Comparison of ENCODE assay signal across 12 cellular contexts in the genomic region with DNA sequence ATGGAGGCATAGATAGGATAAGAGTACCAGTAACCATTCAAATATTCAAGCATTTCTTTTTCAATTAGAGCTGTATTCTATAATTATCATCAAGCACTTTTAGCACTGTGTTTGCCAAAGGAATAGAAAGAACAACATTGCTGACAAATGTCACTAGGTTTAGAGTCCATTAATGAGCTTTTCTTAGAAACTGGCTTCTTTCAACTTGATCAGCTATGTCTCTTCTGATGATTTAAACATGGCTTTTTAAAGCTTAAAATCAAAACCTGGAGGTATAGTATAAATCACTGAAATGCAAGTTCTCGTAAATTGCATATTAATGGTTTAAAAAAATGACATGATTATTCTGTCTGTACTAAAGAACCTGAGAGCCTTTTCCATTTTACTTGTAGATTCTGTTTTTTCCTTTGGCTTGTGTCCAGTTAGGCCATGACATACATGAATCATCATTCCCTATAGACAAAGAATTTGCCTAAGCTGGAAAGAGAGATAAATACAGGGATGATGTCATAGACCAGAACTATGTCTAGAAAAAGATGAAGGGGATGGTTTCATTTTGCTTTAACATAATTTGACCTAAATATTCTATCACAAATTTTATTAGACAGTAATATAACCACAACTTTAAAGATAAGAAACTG.
A peak's percentile ranks its signal among the peaks of the same experiment; 100 is the strongest.
DNase-seq lines count a peak whose midpoint lies in the region; ATAC-seq, FAIRE-seq and TF ChIP-seq lines count a peak whose summit lies in the region.
"Had no signal": no experiment of that assay in that cellular context is flagged by ENCODE, and none has a peak within 500 bp of the region (broad histone marks: within the 10 kb centered on the region; RNA-seq: fewer than 3 reads in every experiment).

No MANE protein-coding gene starts in this region.

- FAIRE-seq in pancreas (lab: Jason Lieb, UNC) = no peak

- H3K4me1 Mint-ChIP-seq in HFFc6 (ENCODE audit: low read depth) = peaks cover 66% of the 10 kb centered on the region
- H3K4me1 Mint-ChIP-seq: natural killer cell had no signal

- peak overlapping the region; percentile 74 for H3K27ac ChIP-seq in A673 (ENCODE audit: low read depth, low read length, poor library complexity, severe bottlenecking)
- peak overlapping the region; percentile 14; the same call in 1 of the 2 replicates for H3K27ac ChIP-seq in SK-N-MC
- no peak overlapping the region for H3K27ac ChIP-seq in foreskin keratinocyte
- H3K27ac ChIP-seq in pancreas = no peak overlapping the region
- H3K27ac ChIP-seq: ascending aorta had no signal

- TF ChIP-seq CTCF in A673 (conservative IDR thresholded peaks at IDR 0.05; ENCODE audit: low read depth, low read length) (no peak), HFFc6 (IDR thresholded peaks at IDR 0.05) (no peak), foreskin keratinocyte (conservative IDR thresholded peaks at IDR 0.05) (no peak), pancreas (IDR thresholded peaks at IDR 0.05) (no peak)

- intact Hi-C loops in A673 (cut with micrococcal nuclease; ENCODE audit: unreplicated experiment) = loop anchor here (1.0 to 2.0 kb wide), 3 partner anchors 85 to 677 kb away; a partner anchor contains a TSS
- intact Hi-C loops in pancreas (cut with DNase I) = no loop called here

- peak overlapping the region; percentile 53 for H3K27ac Mint-ChIP-seq in HFFc6
- H3K27ac Mint-ChIP-seq: CD8-positive, alpha-beta T cell; natural killer cell had no signal

- CTCF ChIA-PET in A673 (lab: Charles Lee) = interaction anchor here (0.6 to 1.2 kb wide), 4 partner anchors 19 to 677 kb away, joined by 3 to 6 read pairs (median 3); no protein-coding TSS in a partner anchor

- H3K27me3 ChIP-seq in A673 (replicated peaks; ENCODE audit: insufficient read depth, low read depth, low read length, poor library complexity) (no peaks in the 10 kb centered on the region), foreskin keratinocyte (no peaks in the 10 kb centered on the region), pancreas (no peaks in the 10 kb centered on the region)
- H3K27me3 ChIP-seq: ascending aorta had no signal

- H3K9me3 ChIP-seq in A673 (ENCODE audit: low read depth, low read length, poor library complexity, severe bottlenecking) (no peaks in the 10 kb centered on the region), SK-N-MC (ENCODE audit: low read depth, low read length) (no peaks in the 10 kb centered on the region), pancreas (no peaks in the 10 kb centered on the region)
- H3K9me3 ChIP-seq: ascending aorta had no signal

- no peak overlapping the region for H3K4me3 ChIP-seq in A673 (ENCODE audit: low read depth, low read length, poor library complexity, severe bottlenecking)
- no peak overlapping the region for H3K4me3 ChIP-seq in SK-N-MC
- H3K4me3 ChIP-seq in pancreas = no peak overlapping the region
- H3K4me3 ChIP-seq: ascending aorta had no signal

- H3K27me3 Mint-ChIP-seq in HFFc6 (ENCODE audit: insufficient read depth) = no peaks in the 10 kb centered on the region

- POLR2A ChIA-PET in A673 (lab: Charles Lee; ENCODE audit: low non-redundant PET) = interaction anchor here (0.5 to 0.6 kb wide), 3 partner anchors 30 to 1854 kb away, joined by 3 to 4 read pairs (median 3); no protein-coding TSS in a partner anchor

- peaks cover 40% of the 10 kb centered on the region for H3K4me1 ChIP-seq in A673 (ENCODE audit: insufficient read depth, low read length, poor library complexity, severe bottlenecking)
- H3K4me1 ChIP-seq in foreskin keratinocyte = no peaks in the 10 kb centered on the region
- peaks cover 0 to 5% (median 0%) of the 10 kb centered on the region in 3 donors for H3K4me1 ChIP-seq in pancreas
- H3K4me1 ChIP-seq: ascending aorta had no signal

- DNase-seq in A673 (ENCODE audit: low spot score) (peak; percentile 83), HFFc6 (peak; percentile 72), SK-N-MC (ENCODE audit: low read depth, low spot score) (no peak), foreskin keratinocyte (peak; percentile 53 to 79), pancreas (no peak), superior temporal gyrus (ENCODE audit: extremely low spot score) (no peak), NCI-H2196 treated with DMSO at 0.1 percent for 48 hours (lab: John Stamatoyannopoulos, UW; ENCODE audit: unreplicated experiment) (no peak)
- DNase-seq in stimulated activated CD4-positive, alpha-beta T cell treated with anti-CD3 and anti-CD28 coated beads, Interleukin-2, amount 100 ng/mL, for 48 hours = no peak
- DNase-seq: activated CD4-positive, alpha-beta T cell treated with anti-CD3 and anti-CD28 coated beads, Interleukin-2, amount 50 U/mL, for 48 hours; CD8-positive, alpha-beta T cell; natural killer cell had no signal

- no TSS peak for BruUV-seq in A673 (replicated peaks; lab: Mats Ljungman, UMichigan)

- no peak overlapping the region for H3K9ac ChIP-seq in SK-N-MC (ENCODE audit: insufficient read length)

- 77 to 88% methylated on average over 1 of the region's 1 CpG for WGBS in pancreas, 2 donors

- ATAC-seq in foreskin keratinocyte = peak; percentile 89
- no peak for ATAC-seq in pancreas
- ATAC-seq: CD8-positive, alpha-beta T cell; natural killer cell had no signal

- H3K36me3 Mint-ChIP-seq in HFFc6 (ENCODE audit: low read depth) = no peaks in the 10 kb centered on the region
- H3K36me3 Mint-ChIP-seq: CD8-positive, alpha-beta T cell; natural killer cell had no signal

- H3K4me3 Mint-ChIP-seq in HFFc6 = peak overlapping the region; percentile 66
- H3K4me3 Mint-ChIP-seq: CD8-positive, alpha-beta T cell; natural killer cell had no signal

- H3K36me3 ChIP-seq in A673 (ENCODE audit: insufficient read depth, low read length, poor library complexity, severe bottlenecking) = no peaks in the 10 kb centered on the region
- no peaks in the 10 kb centered on the region for H3K36me3 ChIP-seq in SK-N-MC (ENCODE audit: insufficient read depth, low read length)
- no peaks in the 10 kb centered on the region for H3K36me3 ChIP-seq in pancreas
- H3K36me3 ChIP-seq: ascending aorta had no signal

- no peaks in the 10 kb centered on the region for H3K9me3 Mint-ChIP-seq in HFFc6

Comparison
In these comparisons a context has a peak if more than half of its experiments do, and no peak if none do; other contexts are left out.
1. DNase-seq: peak in A673 (single experiment), HFFc6 (single experiment) and foreskin keratinocyte (2 of 2); none in SK-N-MC (single experiment), stimulated activated CD4-positive, alpha-beta T cell treated with anti-CD3 and anti-CD28 coated beads, Interleukin-2, amount 100 ng/mL, for 48 hours (0 of 2), pancreas (0 of 6), superior temporal gyrus (single experiment) and NCI-H2196 treated with DMSO at 0.1 percent for 48 hours (single experiment).
2. H3K27ac ChIP-seq: peak in A673 (single experiment) and SK-N-MC (single experiment); none in foreskin keratinocyte (single experiment) and pancreas (0 of 4).